ENCODE assay signal across 1 cellular context in the genomic region with DNA sequence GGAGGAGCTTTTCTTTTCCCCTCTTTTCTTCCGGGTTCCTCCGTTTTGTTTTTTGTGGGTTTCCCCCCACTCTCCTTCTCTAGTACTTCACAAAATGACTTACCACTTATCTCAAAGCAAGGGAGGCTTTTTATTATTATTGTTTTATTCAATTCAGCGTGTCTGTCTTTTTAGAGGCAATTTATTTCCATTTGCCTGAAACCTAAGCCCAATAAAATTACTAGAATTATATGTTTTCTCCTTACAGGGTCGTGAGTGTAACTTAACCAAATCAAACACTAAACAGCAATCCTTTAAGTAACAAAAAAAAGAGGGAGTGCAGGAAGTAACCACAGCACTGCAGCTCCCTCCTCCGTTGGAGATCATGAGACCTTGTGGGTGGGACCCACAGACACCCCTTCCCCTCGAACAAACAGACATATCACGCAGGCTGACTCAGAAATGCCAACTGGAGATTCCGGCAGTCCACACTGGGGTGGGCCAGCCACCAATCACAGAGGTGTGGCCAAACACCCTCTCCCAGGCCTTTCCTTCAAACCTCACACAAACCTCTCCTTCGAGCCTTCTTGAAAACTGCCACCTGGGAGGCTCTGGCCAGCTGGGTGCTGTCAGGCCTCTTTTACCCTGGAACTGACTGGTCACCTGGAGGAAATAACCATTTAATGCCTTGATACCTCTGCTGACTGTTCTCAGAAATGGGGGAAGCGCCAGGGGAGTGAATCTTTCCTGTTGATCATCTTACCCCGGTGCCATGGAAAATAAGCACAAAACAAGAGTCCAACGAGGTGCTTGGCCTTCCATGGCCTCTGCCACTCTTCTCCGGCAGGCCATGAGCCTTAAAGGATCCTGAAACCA.
TF ChIP-seq lines count a peak whose summit lies in the region.

No MANE protein-coding gene starts in this region.

TF ChIP-seq in WTC11, 78 proteins besides CTCF, POLR2A, EP300 and RAD21 (continued from another document):
- TF ChIP-seq, protein P1, sequence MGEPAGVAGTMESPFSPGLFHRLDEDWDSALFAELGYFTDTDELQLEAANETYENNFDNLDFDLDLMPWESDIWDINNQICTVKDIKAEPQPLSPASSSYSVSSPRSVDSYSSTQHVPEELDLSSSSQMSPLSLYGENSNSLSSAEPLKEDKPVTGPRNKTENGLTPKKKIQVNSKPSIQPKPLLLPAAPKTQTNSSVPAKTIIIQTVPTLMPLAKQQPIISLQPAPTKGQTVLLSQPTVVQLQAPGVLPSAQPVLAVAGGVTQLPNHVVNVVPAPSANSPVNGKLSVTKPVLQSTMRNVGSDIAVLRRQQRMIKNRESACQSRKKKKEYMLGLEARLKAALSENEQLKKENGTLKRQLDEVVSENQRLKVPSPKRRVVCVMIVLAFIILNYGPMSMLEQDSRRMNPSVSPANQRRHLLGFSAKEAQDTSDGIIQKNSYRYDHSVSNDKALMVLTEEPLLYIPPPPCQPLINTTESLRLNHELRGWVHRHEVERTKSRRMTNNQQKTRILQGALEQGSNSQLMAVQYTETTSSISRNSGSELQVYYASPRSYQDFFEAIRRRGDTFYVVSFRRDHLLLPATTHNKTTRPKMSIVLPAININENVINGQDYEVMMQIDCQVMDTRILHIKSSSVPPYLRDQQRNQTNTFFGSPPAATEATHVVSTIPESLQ (CRISPR knock-in tag; IDR thresholded peaks at IDR 0.05) = no peak
- TF ChIP-seq IRF2 (CRISPR knock-in tag; IDR thresholded peaks at IDR 0.05; ENCODE audit: borderline replicate concordance, low read depth) = no peak
